In the genomic region with DNA sequence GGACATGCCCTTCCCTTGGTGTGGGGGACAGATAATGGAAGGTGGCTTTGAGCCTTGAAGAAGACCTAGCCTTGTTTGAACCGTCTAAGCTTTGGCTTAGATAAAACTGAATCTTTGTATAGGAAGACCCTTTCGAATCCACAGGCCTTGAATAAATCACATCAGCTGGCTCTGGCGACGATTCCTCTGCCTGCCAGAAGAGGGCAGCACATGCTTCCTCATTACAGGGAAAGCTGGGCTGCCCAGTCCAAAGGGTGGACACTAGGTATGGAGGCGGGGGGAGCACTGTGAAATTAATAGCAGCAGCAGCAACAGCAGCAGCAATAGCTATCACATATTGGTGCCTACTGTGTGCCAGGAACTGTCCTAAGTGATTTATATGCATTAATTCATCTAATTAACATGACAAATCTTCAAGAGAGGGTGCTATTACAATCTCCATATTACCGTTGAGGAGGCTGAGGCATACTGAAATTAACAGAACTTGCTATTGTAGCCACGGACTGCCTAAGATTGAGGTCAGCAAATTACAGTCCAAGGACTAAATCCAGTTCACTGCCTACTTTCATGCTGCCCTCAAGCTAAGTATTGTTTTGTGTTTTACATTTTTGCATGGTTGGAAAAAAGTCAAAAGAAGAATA, we compare ENCODE assay signal across 8 cellular contexts.
A peak's percentile ranks its signal among the peaks of the same experiment; 100 is the strongest.
DNase-seq lines count a peak whose midpoint lies in the region; ATAC-seq, FAIRE-seq and TF ChIP-seq lines count a peak whose summit lies in the region.

No MANE protein-coding gene starts in this region.

- H3K9me3 Mint-ChIP-seq in osteocyte (ENCODE audit: unreplicated experiment) = no peaks in the 10 kb centered on the region
- no peaks in the 10 kb centered on the region for H3K9me3 Mint-ChIP-seq in type B pancreatic cell

- DNase-seq in D341Med (ENCODE audit: low spot score) (peak; percentile 73), RWPE1 (ENCODE audit: low spot score) (peak; percentile 73), frontal cortex (ENCODE audit: low spot score in 2 of 2) (peak; percentile 8 to 63), osteocyte (ENCODE audit: extremely low spot score, unreplicated experiment) (peak; percentile 89), type B pancreatic cell (ENCODE audit: extremely low spot score, unreplicated experiment) (no peak)
- DNase-seq in Jurkat, Clone E6-1 (ENCODE audit: low read depth, low spot score) = peak; percentile 34
- peak; percentile 39 for DNase-seq in activated effector memory CD4-positive, alpha-beta T cell treated with Interleukin-2 at 50 U/mL for 16 hours

- POLR2A ChIA-PET in RWPE1 (lab: Yijun Ruan, JAX; ENCODE audit: low non-redundant PET) = no interaction called here

- no peak overlapping the region for H3K27ac ChIP-seq in RWPE1

- no peak for FAIRE-seq in frontal cortex (lab: Jason Lieb, UNC)

- H3K4me1 Mint-ChIP-seq in osteocyte (ENCODE audit: unreplicated experiment) = peaks cover 39% of the 10 kb centered on the region
- H3K4me1 Mint-ChIP-seq in type B pancreatic cell (ENCODE audit: unreplicated experiment) = peaks cover 34% of the 10 kb centered on the region

- H3K27me3 Mint-ChIP-seq in osteocyte (ENCODE audit: unreplicated experiment) = peaks cover 9% of the 10 kb centered on the region
- H3K27me3 Mint-ChIP-seq in type B pancreatic cell = peaks cover 26% of the 10 kb centered on the region

- H3K36me3 Mint-ChIP-seq in osteocyte (ENCODE audit: unreplicated experiment) (no peaks in the 10 kb centered on the region), type B pancreatic cell (peaks cover 4% of the 10 kb centered on the region)

- ATAC-seq in HG03196 (IDR thresholded peaks at IDR 0.05; ENCODE audit: unreplicated experiment) = no peak

- CTCF ChIA-PET in RWPE1 (lab: Yijun Ruan, JAX) = interaction anchor here (0.5 to 1.4 kb wide), 18 partner anchors 9 to 1502 kb away, joined by 3 to 10 read pairs (median 4); no protein-coding TSS in a partner anchor

- H3K4me3 ChIP-seq in Jurkat, Clone E6-1 (ENCODE audit: low read length) = no peak overlapping the region

- TF ChIP-seq CTCF in RWPE1 (conservative IDR thresholded peaks at IDR 0.05; ENCODE audit: low read depth) (peak; percentile 92), osteocyte (IDR thresholded peaks at IDR 0.05) (peak; percentile 98), type B pancreatic cell (conservative IDR thresholded peaks at IDR 0.05) (peak; percentile 96)

- H3K4me3 Mint-ChIP-seq in osteocyte (ENCODE audit: unreplicated experiment) = no peak overlapping the region
- no peak overlapping the region for H3K4me3 Mint-ChIP-seq in type B pancreatic cell

- no peak overlapping the region for H3K27ac Mint-ChIP-seq in osteocyte (ENCODE audit: unreplicated experiment)
- no peak overlapping the region for H3K27ac Mint-ChIP-seq in type B pancreatic cell
